ENCODE assay signal across 1 cellular context in genomic region chr1:113415256-113416189, GRCh38.
TF ChIP-seq lines count a peak whose summit lies in the region.

No MANE protein-coding gene starts in this region.

TF ChIP-seq in H1, 55 proteins besides CTCF, POLR2A, EP300 and RAD21:
- no peak for TF ChIP-seq MAFK (IDR thresholded peaks at IDR 0.05; ENCODE audit: low read depth, low read length)
- no peak for TF ChIP-seq ATF2 (IDR thresholded peaks at IDR 0.05; ENCODE audit: low read length)
- TF ChIP-seq GABPA (IDR thresholded peaks at IDR 0.05; ENCODE audit: borderline replicate concordance, insufficient read depth, low read length), result no peak
- no peak for TF ChIP-seq KDM1A (IDR thresholded peaks at IDR 0.05; ENCODE audit: borderline replicate concordance, low read length)
- no peak for TF ChIP-seq NRF1 (IDR thresholded peaks at IDR 0.05; ENCODE audit: low read depth, low read length)
- TF ChIP-seq ASH2L (IDR thresholded peaks at IDR 0.05; ENCODE audit: low read length), result no peak
- TF ChIP-seq POU5F1 (IDR thresholded peaks at IDR 0.05; ENCODE audit: low read depth, low read length), result no peak
- TF ChIP-seq CTBP2 (IDR thresholded peaks at IDR 0.05; ENCODE audit: borderline replicate concordance, insufficient read depth, insufficient read length, low read length), result no peak
- TF ChIP-seq TEAD4 (IDR thresholded peaks at IDR 0.05; ENCODE audit: low read depth, low read length), result no peak
- TF ChIP-seq RXRA (IDR thresholded peaks at IDR 0.05; ENCODE audit: insufficient read depth, low read depth, low read length), result no peak
- TF ChIP-seq SP2 (IDR thresholded peaks at IDR 0.05; ENCODE audit: low read length), result no peak
- no peak for TF ChIP-seq RBBP5 (IDR thresholded peaks at IDR 0.05; ENCODE audit: borderline replicate concordance, low read depth, low read length)
- TF ChIP-seq RFX5 (IDR thresholded peaks at IDR 0.05; ENCODE audit: borderline replicate concordance, low read depth, low read length), result no peak
- TF ChIP-seq NANOG (IDR thresholded peaks at IDR 0.05; ENCODE audit: insufficient read depth, low read depth, low read length, poor library complexity, severe bottlenecking), result no peak
- no peak for TF ChIP-seq SUZ12 (IDR thresholded peaks at IDR 0.05; ENCODE audit: low read length)
- TF ChIP-seq SIRT6 (IDR thresholded peaks at IDR 0.05; ENCODE audit: low read length), result no peak
- no peak for TF ChIP-seq SAP30 (IDR thresholded peaks at IDR 0.05; ENCODE audit: insufficient read depth, insufficient replicate concordance, low read length)
- TF ChIP-seq BRCA1 (IDR thresholded peaks at IDR 0.05; ENCODE audit: low read depth, low read length), result no peak
- TF ChIP-seq TBP (IDR thresholded peaks at IDR 0.05; ENCODE audit: low read depth, low read length), result no peak
- TF ChIP-seq EGR1 (IDR thresholded peaks at IDR 0.05; ENCODE audit: borderline replicate concordance, low read depth, low read length), result no peak
